31 cellular contexts compared by ENCODE assay signal in the genomic region with DNA sequence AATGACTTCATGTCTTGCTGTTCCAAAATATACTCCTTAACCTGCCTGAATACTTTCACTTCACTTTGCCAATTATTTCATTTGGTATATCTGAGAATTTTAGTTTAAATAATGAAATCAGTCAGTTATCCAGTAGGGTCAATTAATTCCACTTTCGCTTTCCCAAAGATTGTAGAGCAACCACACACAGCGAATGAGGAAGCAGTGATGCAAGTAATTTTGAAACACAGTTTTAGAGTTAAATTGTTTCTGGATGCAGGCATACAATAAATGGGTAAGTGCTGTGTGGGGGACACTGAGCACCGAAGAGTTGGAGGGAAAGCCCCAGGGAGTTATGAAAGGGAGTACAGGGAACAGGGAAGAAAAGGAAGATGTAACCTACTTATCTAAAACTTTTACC.
DNase-seq lines count a peak whose midpoint lies in the region; ATAC-seq, FAIRE-seq and TF ChIP-seq lines count a peak whose summit lies in the region.
"Had no signal": no experiment of that assay in that cellular context is flagged by ENCODE, and none has a peak within 500 bp of the region (broad histone marks: within the 10 kb centered on the region; RNA-seq: fewer than 3 reads in every experiment).

No MANE protein-coding gene starts in this region.

- no peaks in the 10 kb centered on the region for H3K79me2 ChIP-seq in K562 (ENCODE audit: control insufficient read depth, insufficient read depth, low read length)
- H3K79me2 ChIP-seq in smooth muscle cell (ENCODE audit: low read depth) = no peaks in the 10 kb centered on the region
- H3K79me2 ChIP-seq: hepatocyte, parathyroid adenoma had no signal

- H3F3A ChIP-seq in smooth muscle cell (ENCODE audit: low read depth) = no peaks in the 10 kb centered on the region

- no peak for TF ChIP-seq POLR2A in K562 (conservative IDR thresholded peaks at IDR 0.05)

- DNase-seq in HL-60 (ENCODE audit: low read depth in 1 of 2, low spot score in 1 of 2) (peak; percentile 2 to 18), NOMO-1 (lab: John Stamatoyannopoulos, UW; ENCODE audit: unreplicated experiment in 2 of 2) (peak; percentile 63 to 78), K562 (ENCODE audit: extremely low read depth in 1 of 4, low spot score in 3 of 4) (no peak), smooth muscle cell (lab: John Stamatoyannopoulos, UW; ENCODE audit: unreplicated experiment) (no peak), NCI-H128 (lab: John Stamatoyannopoulos, UW; ENCODE audit: unreplicated experiment) (no peak), foreskin keratinocyte (no peak)
- DNase-seq: activated CD4-positive, alpha-beta T cell treated with anti-CD3 and anti-CD28 coated beads for 36 hours; activated effector memory CD4-positive, alpha-beta T cell treated with Interleukin-2 at 50 U/mL for 16 hours; activated naive CD8-positive, alpha-beta T cell treated with anti-CD3 and anti-CD28 coated beads for 36 hours; activated T-cell treated with anti-CD3 and anti-CD28 coated beads for 4 hours; CD4-positive, CD25-positive, alpha-beta regulatory T cell; effector memory CD8-positive, alpha-beta T cell; GM23248; left cardiac atrium; NCI-H1048; NCI-H1694 treated with DMSO at 0.1 percent for 48 hours; NCI-H2171 treated with DMSO at 0.1 percent for 48 hours; NCI-H524; NK-92 treated with Interleukin-12 subunit alpha and Interleukin-12 subunit beta, amount 100 ng/mL, for 24 hours; right lobe of liver; stimulated activated CD4-positive, alpha-beta T cell treated with anti-CD3 and anti-CD28 coated beads, Interleukin-15, amount 100 ng/mL, for 24 hours; stimulated activated naive CD4-positive, alpha-beta T cell had no signal

- H3K27ac ChIP-seq in HL-60 (replicated peaks) (no peak overlapping the region), K562 (ENCODE audit: extremely low read depth, low read depth, low read length) (no peak overlapping the region), skeletal muscle tissue (ENCODE audit: low read depth, low read length) (peak overlapping the region; percentile 12), smooth muscle cell (ENCODE audit: low read depth) (no peak overlapping the region), foreskin keratinocyte (no peak overlapping the region)
- H3K27ac ChIP-seq: ascending aorta, coronary artery, gastroesophageal sphincter, GM23248, hepatocyte, KMS-11, parathyroid adenoma, right lobe of liver had no signal

- H3K4me1 ChIP-seq in K562 (replicated peaks in 1 of 2; ENCODE audit: control insufficient read depth in 2 of 2, insufficient read depth in 2 of 2, low read length in 2 of 2) (peaks cover 0 to 11% of the 10 kb centered on the region in 2 experiments; a peak in 3 of 5 replicates), skeletal muscle tissue (ENCODE audit: control insufficient read depth in 3 of 3, insufficient read depth in 3 of 3, low read length in 3 of 3) (no peaks in the 10 kb centered on the region), smooth muscle cell (ENCODE audit: low read depth) (no peaks in the 10 kb centered on the region), foreskin keratinocyte (no peaks in the 10 kb centered on the region)
- H3K4me1 ChIP-seq: ascending aorta, gastroesophageal sphincter, parathyroid adenoma, right lobe of liver had no signal

- H3K4me3 ChIP-seq in HL-60 (replicated peaks; ENCODE audit: insufficient read depth, low read length) (no peak overlapping the region), K562 (no peak overlapping the region), skeletal muscle tissue (ENCODE audit: low read length in 3 of 3) (peak overlapping the region in 1 of 3 donors; percentile 35), smooth muscle cell (no peak overlapping the region)
- H3K4me3 ChIP-seq: ascending aorta, coronary artery, gastroesophageal sphincter, GM23248, hepatocyte, right lobe of liver had no signal

- no peak for ATAC-seq in K562
- no peak for ATAC-seq in HG03521 (IDR thresholded peaks at IDR 0.05; ENCODE audit: unreplicated experiment)
- ATAC-seq in foreskin keratinocyte = no peak
- ATAC-seq: activated CD4-positive, alpha-beta T cell treated with anti-CD3 and anti-CD28 coated beads for 36 hours; effector memory CD8-positive, alpha-beta T cell; gastroesophageal sphincter; left cardiac atrium had no signal

- in situ Hi-C loops in K562 (cut with MboI) = no loop called here

- no peak for TF ChIP-seq RAD21 in K562 (CRISPR knock-in tag; conservative IDR thresholded peaks at IDR 0.05 in 1 of 2, IDR thresholded peaks at IDR 0.05 in 1 of 2)

- H3K9me1 ChIP-seq in K562 (ENCODE audit: control insufficient read depth, insufficient read depth, low read length) = no peaks in the 10 kb centered on the region

- H3K36me3 ChIP-seq in K562 (ENCODE audit: control insufficient read depth, insufficient read depth, low read length) (no peaks in the 10 kb centered on the region), skeletal muscle tissue (ENCODE audit: control insufficient read depth in 3 of 3, insufficient read depth in 3 of 3, low read length in 3 of 3) (no peaks in the 10 kb centered on the region), smooth muscle cell (ENCODE audit: low read depth) (no peaks in the 10 kb centered on the region)
- H3K36me3 ChIP-seq: ascending aorta, gastroesophageal sphincter, right lobe of liver had no signal

- no peaks in the 10 kb centered on the region for H4K20me1 ChIP-seq in K562 (replicated peaks; ENCODE audit: control insufficient read depth, insufficient read depth, low read length)
- H4K20me1 ChIP-seq in smooth muscle cell (ENCODE audit: low read depth) = no peaks in the 10 kb centered on the region

- no TSS peak for BruUV-seq in K562 (replicated peaks; lab: Mats Ljungman, UMichigan)

- 37% methylated on average over 3 of the region's 3 CpGs for whole genome bisulfite sequencing in K562 (ENCODE audit: insufficient coverage, low coverage, missing lambda C conversion rate)
- 92% methylated on average over 3 of the region's 3 CpGs for WGBS in smooth muscle cell (ENCODE audit: low lambda C conversion rate)

- intact Hi-C loops in K562 (cut with micrococcal nuclease) = no loop called here

- CTCF ChIA-PET in K562 (lab: Yijun Ruan, JAX; ENCODE audit: low intra/inter-chr PET ratio) = no interaction called here

- H3K9ac ChIP-seq in K562 (ENCODE audit: insufficient read depth in 1 of 2, low read depth in 2 of 2, low read length in 2 of 2) (no peak overlapping the region), skeletal muscle tissue (ENCODE audit: low read depth in 1 of 3, low read length in 3 of 3) (no peak overlapping the region), smooth muscle cell (ENCODE audit: low read depth) (no peak overlapping the region)
- H3K9ac ChIP-seq: GM23248, KMS-11, parathyroid adenoma had no signal

- POLR2A ChIA-PET in K562 (lab: Yijun Ruan, JAX) = no interaction called here

- H2AFZ ChIP-seq in K562 (ENCODE audit: low read depth, low read length) (peak overlapping the region; percentile 30; the same call in 1 of the 2 replicates), smooth muscle cell (ENCODE audit: low read depth) (no peak overlapping the region)
- H2AFZ ChIP-seq: GM23248, hepatocyte, parathyroid adenoma had no signal

- H3K4me2 ChIP-seq in K562 (ENCODE audit: insufficient read depth, low read length) (no peak overlapping the region), smooth muscle cell (no peak overlapping the region)
- H3K4me2 ChIP-seq: hepatocyte, KMS-11 had no signal

- no peak for FAIRE-seq in K562 (lab: Jason Lieb, UNC)
- FAIRE-seq: HTR-8/SVneo had no signal

- H3K27me3 ChIP-seq in HL-60 (ENCODE audit: insufficient read depth, poor library complexity, severe bottlenecking) (no peaks in the 10 kb centered on the region), K562 (ENCODE audit: control insufficient read depth in 2 of 2, insufficient read depth in 2 of 2, low read length in 2 of 2) (no peaks in the 10 kb centered on the region), skeletal muscle tissue (ENCODE audit: control insufficient read depth in 3 of 3, insufficient read depth in 3 of 3, low read length in 3 of 3) (no peaks in the 10 kb centered on the region), smooth muscle cell (ENCODE audit: low read depth) (no peaks in the 10 kb centered on the region), foreskin keratinocyte (no peaks in the 10 kb centered on the region)
- H3K27me3 ChIP-seq: ascending aorta, gastroesophageal sphincter, hepatocyte, right lobe of liver had no signal

- H3K9me3 ChIP-seq in K562 (replicated peaks; ENCODE audit: control insufficient read depth, insufficient read depth, low read depth, low read length) (no peaks in the 10 kb centered on the region), skeletal muscle tissue (ENCODE audit: control insufficient read depth in 3 of 3, low read length in 3 of 3) (no peaks in the 10 kb centered on the region), smooth muscle cell (replicated peaks; ENCODE audit: low read depth) (no peaks in the 10 kb centered on the region)
- H3K9me3 ChIP-seq: ascending aorta, gastroesophageal sphincter, right lobe of liver had no signal

- TF ChIP-seq EP300 in K562 (IDR thresholded peaks at IDR 0.05; ENCODE audit: low read length) = no peak

- TF ChIP-seq CTCF in HL-60 (IDR thresholded peaks at IDR 0.05; ENCODE audit: insufficient read depth, low read length) (no peak), K562 (IDR thresholded peaks at IDR 0.05 in 2 of 3, conservative IDR thresholded peaks at IDR 0.05 in 1 of 3; ENCODE audit: insufficient read depth in 2 of 3, low read depth in 1 of 3, low read length in 3 of 3) (no peak), smooth muscle cell (IDR thresholded peaks at IDR 0.05; ENCODE audit: borderline replicate concordance, insufficient read depth, poor library complexity, severe bottlenecking) (no peak), foreskin keratinocyte (conservative IDR thresholded peaks at IDR 0.05) (no peak)

TF ChIP-seq in K562, 482 proteins besides CTCF, POLR2A, EP300 and RAD21 (continues in another document):
- TF ChIP-seq, protein P1, sequence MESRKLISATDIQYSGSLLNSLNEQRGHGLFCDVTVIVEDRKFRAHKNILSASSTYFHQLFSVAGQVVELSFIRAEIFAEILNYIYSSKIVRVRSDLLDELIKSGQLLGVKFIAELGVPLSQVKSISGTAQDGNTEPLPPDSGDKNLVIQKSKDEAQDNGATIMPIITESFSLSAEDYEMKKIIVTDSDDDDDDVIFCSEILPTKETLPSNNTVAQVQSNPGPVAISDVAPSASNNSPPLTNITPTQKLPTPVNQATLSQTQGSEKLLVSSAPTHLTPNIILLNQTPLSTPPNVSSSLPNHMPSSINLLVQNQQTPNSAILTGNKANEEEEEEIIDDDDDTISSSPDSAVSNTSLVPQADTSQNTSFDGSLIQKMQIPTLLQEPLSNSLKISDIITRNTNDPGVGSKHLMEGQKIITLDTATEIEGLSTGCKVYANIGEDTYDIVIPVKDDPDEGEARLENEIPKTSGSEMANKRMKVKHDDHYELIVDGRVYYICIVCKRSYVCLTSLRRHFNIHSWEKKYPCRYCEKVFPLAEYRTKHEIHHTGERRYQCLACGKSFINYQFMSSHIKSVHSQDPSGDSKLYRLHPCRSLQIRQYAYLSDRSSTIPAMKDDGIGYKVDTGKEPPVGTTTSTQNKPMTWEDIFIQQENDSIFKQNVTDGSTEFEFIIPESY (CRISPR knock-in tag; IDR thresholded peaks at IDR 0.05) = no peak
- TF ChIP-seq MCM2 (IDR thresholded peaks at IDR 0.05; ENCODE audit: low read depth) = no peak
- TF ChIP-seq SMARCE1 (IDR thresholded peaks at IDR 0.05) = no peak

Comparison
In these comparisons a context has a peak if more than half of its experiments do, and no peak if none do; other contexts are left out.
1. DNase-seq: peak in HL-60 (2 of 2) and NOMO-1 (2 of 2); none in K562 (0 of 4), smooth muscle cell (single experiment), NCI-H128 (single experiment) and foreskin keratinocyte (0 of 2).